In the genomic region with DNA sequence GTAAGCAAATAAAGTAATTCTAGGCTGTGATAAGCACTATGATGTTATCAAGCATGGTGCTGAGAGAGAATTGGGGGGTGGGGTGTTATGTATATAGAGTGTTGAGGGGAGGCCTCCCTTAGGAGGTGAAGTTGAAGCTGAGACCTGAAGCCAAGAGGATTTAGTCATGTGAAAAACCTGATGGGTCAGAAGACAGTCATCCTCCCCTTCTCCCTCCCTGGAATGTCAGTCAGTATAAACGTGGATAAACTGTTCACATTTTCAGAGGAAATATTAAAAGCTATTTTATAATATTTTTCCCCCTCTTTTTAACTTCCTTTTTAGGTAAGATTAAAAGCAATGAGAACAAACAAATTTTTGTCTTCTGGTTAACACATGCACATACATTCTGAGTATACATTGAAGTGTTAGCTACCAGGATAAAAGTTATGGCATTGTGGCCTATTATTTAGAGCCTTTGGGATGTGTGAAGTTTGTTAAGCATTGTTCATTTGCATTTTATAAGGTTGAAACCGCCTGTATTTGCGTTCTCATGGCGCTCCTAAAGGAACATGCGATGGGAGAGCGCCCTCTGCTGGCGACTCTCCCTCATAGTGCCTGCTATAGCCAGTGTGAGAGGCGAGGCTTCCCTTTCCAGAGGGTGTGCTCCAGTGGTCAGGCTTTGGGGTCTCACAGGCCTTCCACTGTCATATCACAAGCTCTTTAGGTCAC, we compare ENCODE assay signal across 7 cellular contexts. TPM values are rescaled to one million over a fixed set of nuclear protein-coding genes. Genes with fewer than 3 reads are reported as not detected.
A peak's percentile ranks its signal among the peaks of the same experiment; 100 is the strongest.
DNase-seq lines count a peak whose midpoint lies in the region; ATAC-seq and TF ChIP-seq lines count a peak whose summit lies in the region.

No MANE protein-coding gene starts in this region.

- no peak for TF ChIP-seq POLR2A in esophagus squamous epithelium (IDR thresholded peaks at IDR 0.05)

- H3K27me3 ChIP-seq in esophagus squamous epithelium: no peaks in the 10 kb centered on the region

- ATAC-seq in activated T-cell treated with anti-CD3 and anti-CD28 coated beads, Interleukin-2, amount 50 U/mL, for 4 hours: peak; percentile 93
- peak; percentile 92 to 93 for ATAC-seq in naive B cell (ENCODE audit: low read depth in 2 of 2)

- peak; percentile 27 for DNase-seq in HuH-7 (ENCODE audit: low spot score)
- peak; percentile 78 for DNase-seq in OCI-M2 (lab: John Stamatoyannopoulos, UW; ENCODE audit: unreplicated experiment)
- peak; percentile 81 for DNase-seq in activated T-cell treated with anti-CD3 and anti-CD28 coated beads, Interleukin-2, amount 50 U/mL, for 4 hours
- peak; percentile 14 for DNase-seq in esophagus squamous epithelium (lab: John Stamatoyannopoulos, UW)
- peak; percentile 71 for DNase-seq in naive B cell
- DNase-seq in stimulated activated CD8-positive, alpha-beta memory T cell treated with anti-CD3 and anti-CD28 coated beads, Interleukin-7, amount 100 ng/mL, for 24 hours (ENCODE audit: low read depth): peak; percentile 68

- H3K4me3 Mint-ChIP-seq in activated T-cell treated with anti-CD3 and anti-CD28 coated beads, Interleukin-2, amount 50 U/mL, for 4 hours: no peak overlapping the region
- no peak overlapping the region for H3K4me3 Mint-ChIP-seq in naive B cell

- no peaks in the 10 kb centered on the region for H3K9me3 ChIP-seq in esophagus squamous epithelium

- peaks cover 0 to 55% (median 0%) of the 10 kb centered on the region in 3 donors for H3K36me3 ChIP-seq in esophagus squamous epithelium

- H3K27ac Mint-ChIP-seq in naive B cell: peak overlapping the region in 3 of 6 donors; percentile 37 to 80 (median 53)

- peaks cover 26% of the 10 kb centered on the region for H3K4me1 Mint-ChIP-seq in activated T-cell treated with anti-CD3 and anti-CD28 coated beads, Interleukin-2, amount 50 U/mL, for 4 hours (ENCODE audit: low read depth)
- peaks cover 18 to 36% (median 33%) of the 10 kb centered on the region in 3 donors for H3K4me1 Mint-ChIP-seq in naive B cell

- no peaks in the 10 kb centered on the region for H3K9me3 Mint-ChIP-seq in activated T-cell treated with anti-CD3 and anti-CD28 coated beads, Interleukin-2, amount 50 U/mL, for 4 hours
- no peaks in the 10 kb centered on the region for H3K9me3 Mint-ChIP-seq in naive B cell

- peak overlapping the region; percentile 6 to 79 (median 55) for H3K27ac ChIP-seq in esophagus squamous epithelium

- TF ChIP-seq CTCF in GM12873 (IDR thresholded peaks at IDR 0.05; ENCODE audit: insufficient read depth, low read depth, low read length, missing control alignments): peak; percentile 97
- peak; percentile 95 to 98 (median 96) for TF ChIP-seq CTCF in esophagus squamous epithelium (IDR thresholded peaks at IDR 0.05)

- no peaks in the 10 kb centered on the region for H3K27me3 Mint-ChIP-seq in activated T-cell treated with anti-CD3 and anti-CD28 coated beads, Interleukin-2, amount 50 U/mL, for 4 hours (ENCODE audit: low read depth)
- no peaks in the 10 kb centered on the region for H3K27me3 Mint-ChIP-seq in naive B cell

- peaks cover 6% of the 10 kb centered on the region for H3K36me3 Mint-ChIP-seq in activated T-cell treated with anti-CD3 and anti-CD28 coated beads, Interleukin-2, amount 50 U/mL, for 4 hours (ENCODE audit: insufficient read depth)
- H3K36me3 Mint-ChIP-seq in naive B cell: peaks cover 0 to 7% of the 10 kb centered on the region in 2 donors

- H3K4me3 ChIP-seq in esophagus squamous epithelium: no peak overlapping the region

- intact Hi-C loops in esophagus squamous epithelium (cut with DNase I): loop anchor here (2.0 kb wide), 1 partner anchor 68 kb away; a partner anchor contains a TSS

- 0 to 2% methylated on average over 7 to 8 of the region's 8 CpGs for WGBS in esophagus squamous epithelium, 2 donors

- H3K4me1 ChIP-seq in esophagus squamous epithelium: peaks cover 0 to 18% (median 0%) of the 10 kb centered on the region in 3 donors

RNA-seq across cellular contexts. Expression of a gene that starts 35.4 kb away (rescaled TPM):
- total RNA-seq in activated T-cell treated with anti-CD3 and anti-CD28 coated beads, Interleukin-2, amount 50 U/mL, for 4 hours: 10 to 100 TPM; 33.8 to 61.0 (median 48.4) TPM
- 100 to 1,000 TPM in 2 of 4 donors, 10 to 100 TPM in 2; 62.2 to 136 (median 104) TPM for total RNA-seq in esophagus squamous epithelium
- 10 to 100 TPM; 23.5 to 76.5 (median 53.0) TPM for polyA plus RNA-seq in naive B cell (ENCODE audit: low read depth in 6 of 6)

Comparison
In these comparisons a context has a peak if more than half of its experiments do, and no peak if none do; other contexts are left out.
1. DNase-seq: peak in every context shown above with its lines; median percentile 81 in activated T-cell treated with anti-CD3 and anti-CD28 coated beads, Interleukin-2, amount 50 U/mL, for 4 hours; 78 in OCI-M2; 71 in naive B cell; 68 in stimulated activated CD8-positive, alpha-beta memory T cell treated with anti-CD3 and anti-CD28 coated beads, Interleukin-7, amount 100 ng/mL, for 24 hours; 27 in HuH-7; 14 in esophagus squamous epithelium.